15 cellular contexts compared by ENCODE assay signal in the genomic region with DNA sequence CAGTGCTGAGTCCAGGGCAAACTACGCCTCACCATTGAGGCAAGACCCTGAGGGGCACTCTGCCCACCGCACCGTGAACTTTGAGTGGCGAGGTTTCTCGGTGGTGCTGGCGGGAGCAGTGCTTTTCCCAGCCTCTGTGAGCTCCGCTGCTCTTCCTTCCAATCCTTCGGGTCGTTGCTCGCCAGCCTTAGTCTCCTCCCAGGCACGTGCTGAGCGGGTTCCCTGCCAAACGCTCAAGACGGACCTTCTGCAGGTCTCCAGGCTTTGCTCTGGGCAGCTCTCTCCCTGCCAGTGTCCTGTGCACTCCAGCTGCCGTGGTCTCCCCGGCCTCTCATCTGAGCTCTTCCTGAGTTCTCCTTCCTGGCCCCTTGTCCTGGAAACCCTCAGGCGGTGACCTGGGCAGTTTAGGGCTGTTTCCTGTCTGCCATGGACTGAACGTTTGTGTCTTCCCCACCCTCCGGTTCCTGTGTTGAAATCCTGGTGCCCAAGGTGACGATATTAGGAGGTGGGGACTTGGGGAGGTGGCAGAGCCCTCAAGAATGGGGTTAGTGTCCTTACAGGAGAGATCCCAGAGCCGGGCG. TPM values are rescaled to one million over a fixed set of nuclear protein-coding genes. Genes with fewer than 3 reads are reported as not detected.
"Had no signal": no experiment of that assay in that cellular context is flagged by ENCODE, and none has a peak within 500 bp of the region (broad histone marks: within the 10 kb centered on the region; RNA-seq: fewer than 3 reads in every experiment).

No MANE protein-coding gene starts in this region.

- H3K27ac ChIP-seq: adrenal gland, cardiac muscle cell, esophagus muscularis mucosa, upper lobe of left lung had no signal

- ATAC-seq: activated CD4-positive, CD25-positive, alpha-beta regulatory T cell treated with anti-CD3 and anti-CD28 coated beads, Interleukin-2, amount 50 U/mL, for 24 hours; stimulated activated naive CD8-positive, alpha-beta T cell treated with anti-CD3 and anti-CD28 coated beads, Interleukin-15, amount 100 ng/mL, for 72 hours had no signal

- H3K36me3 Mint-ChIP-seq: naive B cell had no signal

- H3K27me3 ChIP-seq: cardiac muscle cell had no signal

- DNase-seq: activated CD4-positive, alpha-beta T cell treated with anti-CD3 and anti-CD28 coated beads, Interleukin-2, amount 50 U/mL, for 1 hour; naive B cell; stimulated activated naive CD8-positive, alpha-beta T cell treated with anti-CD3 and anti-CD28 coated beads, Interleukin-15, amount 100 ng/mL, for 72 hours; upper lobe of left lung had no signal

- H3K36me3 ChIP-seq: adrenal gland, cardiac muscle cell, esophagus muscularis mucosa, upper lobe of left lung had no signal

- FAIRE-seq: colon had no signal

- H3K4me3 ChIP-seq: adrenal gland, cardiac muscle cell, esophagus muscularis mucosa, lung, upper lobe of left lung had no signal

- H3K4me1 ChIP-seq: adrenal gland had no signal

- H3K9me3 Mint-ChIP-seq: activated naive CD4-positive, alpha-beta T cell treated with anti-CD3 and anti-CD28 coated beads, Interleukin-2, amount 50 U/mL, for 24 hours; stimulated activated naive CD8-positive, alpha-beta T cell treated with anti-CD3 and anti-CD28 coated beads, Interleukin-15, amount 100 ng/mL, for 72 hours had no signal

- H3K9me3 ChIP-seq: adrenal gland, esophagus muscularis mucosa, upper lobe of left lung had no signal

- H3K4me3 Mint-ChIP-seq: activated naive CD4-positive, alpha-beta T cell treated with anti-CD3 and anti-CD28 coated beads, Interleukin-2, amount 50 U/mL, for 24 hours; stimulated activated naive CD8-positive, alpha-beta T cell treated with anti-CD3 and anti-CD28 coated beads, Interleukin-15, amount 100 ng/mL, for 72 hours had no signal

RNA-seq across cellular contexts. Expression of a gene that starts 11.1 kb away (rescaled TPM):
- total RNA-seq: activated CD8-positive, alpha-beta memory T cell treated with anti-CD3 and anti-CD28 coated beads for 36 hours; cardiac muscle cell; esophagus muscularis mucosa; fibroblast of villous mesenchyme; posterior vena cava had no signal
- polyA plus RNA-seq: cardiac muscle cell had no signal

RNA-seq across cellular contexts. Expression of a gene that starts 27.0 kb away (rescaled TPM):
- total RNA-seq: activated CD8-positive, alpha-beta memory T cell treated with anti-CD3 and anti-CD28 coated beads for 36 hours; fibroblast of villous mesenchyme; temporal lobe had no signal
- polyA plus RNA-seq: cardiac muscle cell had no signal
